29 cellular contexts compared by ENCODE assay signal in genomic region chr6:83257791-83258190, GRCh38.
"Had no signal": no experiment of that assay in that cellular context is flagged by ENCODE, and none has a peak within 500 bp of the region (broad histone marks: within the 10 kb centered on the region; RNA-seq: fewer than 3 reads in every experiment).

No MANE protein-coding gene starts in this region.

- FAIRE-seq: endometrium, keratinocyte had no signal

- H3K4me3 ChIP-seq: esophagus squamous epithelium, gastrocnemius medialis, lung, mucosa of descending colon, ovary, psoas muscle, sigmoid colon, skin epidermis, spleen, thyroid gland had no signal

- H3K36me3 Mint-ChIP-seq: memory B cell; mesothelial cell of epicardium; naive thymus-derived CD8-positive, alpha-beta T cell; stimulated activated naive B cell treated with anti-CD40 and anti-IgM and Interleukin-4, amounts not matched to agents 10 μg/mL and 1 μg/mL and 100 μg/mL, for 72 hours had no signal

- H3K27me3 ChIP-seq: esophagus squamous epithelium, gastrocnemius medialis, ovary, sigmoid colon, spleen, thyroid gland had no signal

- H3K36me3 ChIP-seq: gastrocnemius medialis, ovary, sigmoid colon, spleen, thyroid gland had no signal

- H3K9me3 Mint-ChIP-seq: effector memory CD8-positive, alpha-beta T cell; mesothelial cell of epicardium had no signal

- H3K4me1 Mint-ChIP-seq: memory B cell; mesothelial cell of epicardium; naive thymus-derived CD8-positive, alpha-beta T cell; stimulated activated naive B cell treated with anti-CD40 and anti-IgM and Interleukin-4, amounts not matched to agents 10 μg/mL and 1 μg/mL and 100 μg/mL, for 72 hours; stimulated activated naive CD8-positive, alpha-beta T cell treated with anti-CD3 and anti-CD28 coated beads, Interleukin-15, amount 100 ng/mL, for 72 hours had no signal

- DNase-seq: cerebellar nuclear complex; cortex of kidney; effector memory CD8-positive, alpha-beta T cell; erythroblast; esophagus squamous epithelium; foreskin fibroblast; gastrocnemius medialis; head of caudate nucleus; mucosa of descending colon; naive thymus-derived CD8-positive, alpha-beta T cell; occipital lobe; ovary; posterior cingulate gyrus; psoas muscle; right cardiac atrium; sigmoid colon; spleen; stimulated activated CD4-positive, alpha-beta T cell treated with anti-CD3 and anti-CD28 coated beads, Interleukin-4, amount 100 ng/mL, for 4 hours; stimulated activated naive B cell treated with anti-CD40 and anti-IgM and Interleukin-4, amounts not matched to agents 10 μg/mL and 1 μg/mL and 100 μg/mL, for 72 hours; stimulated activated naive CD8-positive, alpha-beta T cell treated with anti-CD3 and anti-CD28 coated beads, Interleukin-15, amount 100 ng/mL, for 72 hours; thyroid gland; trophoblast cell had no signal

- H3K9me3 ChIP-seq: esophagus squamous epithelium, gastrocnemius medialis, mucosa of descending colon, ovary, psoas muscle, sigmoid colon, thyroid gland had no signal

- H3K4me3 Mint-ChIP-seq: effector memory CD8-positive, alpha-beta T cell; memory B cell; mesothelial cell of epicardium; naive thymus-derived CD8-positive, alpha-beta T cell; stimulated activated naive B cell treated with anti-CD40 and anti-IgM and Interleukin-4, amounts not matched to agents 10 μg/mL and 1 μg/mL and 100 μg/mL, for 72 hours; stimulated activated naive CD8-positive, alpha-beta T cell treated with anti-CD3 and anti-CD28 coated beads, Interleukin-15, amount 100 ng/mL, for 72 hours had no signal

- H3K27ac Mint-ChIP-seq: effector memory CD8-positive, alpha-beta T cell; memory B cell; mesothelial cell of epicardium; naive thymus-derived CD8-positive, alpha-beta T cell; stimulated activated naive B cell treated with anti-CD40 and anti-IgM and Interleukin-4, amounts not matched to agents 10 μg/mL and 1 μg/mL and 100 μg/mL, for 72 hours; stimulated activated naive CD8-positive, alpha-beta T cell treated with anti-CD3 and anti-CD28 coated beads, Interleukin-15, amount 100 ng/mL, for 72 hours had no signal

- H3K4me1 ChIP-seq: esophagus squamous epithelium, gastrocnemius medialis, psoas muscle, sigmoid colon, spleen, thyroid gland had no signal

- H3K27ac ChIP-seq: esophagus squamous epithelium, gastrocnemius medialis, ovary, psoas muscle, sigmoid colon, skin epidermis, spleen, thyroid gland had no signal

- ATAC-seq: effector memory CD8-positive, alpha-beta T cell; gastrocnemius medialis; left lobe of liver; mucosa of descending colon; naive thymus-derived CD8-positive, alpha-beta T cell; stimulated activated naive B cell treated with anti-CD40 and anti-IgM and Interleukin-4, amounts not matched to agents 10 μg/mL and 1 μg/mL and 100 μg/mL, for 72 hours; stimulated activated naive CD8-positive, alpha-beta T cell treated with anti-CD3 and anti-CD28 coated beads, Interleukin-15, amount 100 ng/mL, for 72 hours had no signal
